Comparison of ENCODE assay signal across 9 cellular contexts in the genomic region with DNA sequence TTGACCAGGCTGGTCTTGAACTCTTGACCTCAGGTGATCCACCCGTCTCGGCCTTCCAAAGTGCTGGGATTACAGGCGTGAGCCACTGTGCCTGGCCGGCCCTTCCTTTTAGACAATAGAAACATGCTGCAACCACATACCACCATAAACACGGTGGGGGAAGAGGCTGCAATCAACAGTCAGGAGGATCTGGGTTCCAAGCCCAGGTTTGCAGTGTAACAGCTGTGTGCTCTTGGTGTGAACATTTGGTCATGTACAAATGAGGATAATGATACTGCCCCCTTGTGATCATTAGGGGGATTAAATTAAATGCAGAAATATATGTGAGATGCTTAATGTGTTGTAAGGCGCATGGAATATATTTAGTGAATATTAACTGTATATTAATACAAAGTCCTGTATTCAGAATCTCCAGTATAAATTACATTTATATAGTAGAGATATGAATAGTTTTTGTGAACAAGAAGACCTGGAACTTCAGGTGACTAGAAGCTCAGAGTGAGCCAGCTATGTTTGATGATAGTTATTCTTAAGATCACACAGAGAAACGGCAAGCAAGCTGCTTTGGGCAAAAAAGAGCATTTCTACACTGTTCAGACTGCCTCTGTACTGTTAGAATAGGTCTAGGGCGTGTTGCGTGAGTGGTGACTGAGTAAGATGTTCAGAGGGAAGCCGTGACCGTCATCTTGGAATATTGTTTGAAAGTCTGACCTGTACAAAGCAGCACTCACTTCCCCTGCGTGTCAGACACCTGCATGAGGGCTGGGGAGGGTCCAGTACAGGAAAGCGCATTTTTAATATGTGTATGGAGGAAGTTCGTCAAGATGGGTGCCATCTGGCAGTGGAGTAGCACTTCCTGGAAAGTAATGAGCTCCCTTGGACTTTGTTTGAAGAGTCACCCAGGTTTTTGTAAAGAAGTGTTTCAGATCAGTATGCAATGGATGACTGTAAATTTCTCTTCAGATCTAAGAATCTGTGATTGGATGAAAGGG.
DNase-seq lines count a peak whose midpoint lies in the region; ATAC-seq, FAIRE-seq and TF ChIP-seq lines count a peak whose summit lies in the region.
"Had no signal": no experiment of that assay in that cellular context is flagged by ENCODE, and none has a peak within 500 bp of the region (broad histone marks: within the 10 kb centered on the region; RNA-seq: fewer than 3 reads in every experiment).

No MANE protein-coding gene starts in this region.

- BruUV-seq in OCI-LY7 (replicated peaks; lab: Mats Ljungman, UMichigan), result no TSS peak

- peak; percentile 69 to 72 for TF ChIP-seq RAD21 in A549 (conservative IDR thresholded peaks at IDR 0.05 in 1 of 2, IDR thresholded peaks at IDR 0.05 in 1 of 2)

- H3K27ac ChIP-seq in A549 (peak overlapping the region; percentile 95 to 97), OCI-LY7 (ENCODE audit: low read depth, low read length, poor library complexity, severe bottlenecking) (no peak overlapping the region)
- H3K27ac ChIP-seq in naive thymus-derived CD4-positive, alpha-beta T cell (ENCODE audit: low read depth, low read length), result no peak overlapping the region

- DNase-seq in A549 (ENCODE audit: low read depth in 1 of 2, low spot score in 1 of 2), result peak in 1 of 2 experiments; percentile 84
- DNase-seq in EL, result peak; percentile 62
- DNase-seq in OCI-LY7 (ENCODE audit: low spot score), result peak; percentile 53
- peak; percentile 71 for DNase-seq in dermis blood vessel endothelial cell
- DNase-seq in naive thymus-derived CD4-positive, alpha-beta T cell, result peak in 6 of 9 donors; percentile 19 to 52 (median 38)
- no peak for DNase-seq in hepatic stellate cell (ENCODE audit: low spot score)
- DNase-seq in NCI-H510A (lab: John Stamatoyannopoulos, UW), result no peak

- intact Hi-C loops in OCI-LY7 (cut with micrococcal nuclease; ENCODE audit: unreplicated experiment), result loop anchor here (1.0 kb wide), 1 partner anchor 103 kb away; no protein-coding TSS in a partner anchor
- intact Hi-C loops in naive thymus-derived CD4-positive, alpha-beta T cell (cut with micrococcal nuclease), result loop anchor here (1.0 to 10.0 kb wide), 4 partner anchors 103 to 437 kb away; no protein-coding TSS in a partner anchor

- H3K4me1 ChIP-seq in A549, result peaks cover 96% of the 10 kb centered on the region
- H3K4me1 ChIP-seq in OCI-LY7 (ENCODE audit: insufficient read depth, low read length, poor library complexity, severe bottlenecking), result peaks cover 9% of the 10 kb centered on the region
- H3K4me1 ChIP-seq in naive thymus-derived CD4-positive, alpha-beta T cell (ENCODE audit: control insufficient read depth in 2 of 2, insufficient read depth in 2 of 2, low read length in 2 of 2), result peaks cover 0 to 8% of the 10 kb centered on the region in 2 donors

- TF ChIP-seq POLR2A in A549 (IDR thresholded peaks at IDR 0.05; ENCODE audit: low read length), result no peak

- H3K27me3 Mint-ChIP-seq in naive thymus-derived CD4-positive, alpha-beta T cell, result no peaks in the 10 kb centered on the region

- 78% methylated on average over 14 of the region's 14 CpGs for WGBS in A549 (ENCODE audit: missing lambda C conversion rate)

- H3K9me3 ChIP-seq in A549 (no peaks in the 10 kb centered on the region), OCI-LY7 (ENCODE audit: low read length) (no peaks in the 10 kb centered on the region)
- no peaks in the 10 kb centered on the region for H3K9me3 ChIP-seq in naive thymus-derived CD4-positive, alpha-beta T cell (ENCODE audit: control insufficient read depth in 2 of 3, low read length in 3 of 3)

- H4K20me1 ChIP-seq in OCI-LY7 (ENCODE audit: insufficient read depth, low read length), result no peaks in the 10 kb centered on the region; the same call in 1 of the 2 replicates

- peak overlapping the region in 1 of 10 donors; percentile 39 for H3K4me3 Mint-ChIP-seq in naive thymus-derived CD4-positive, alpha-beta T cell

- TF ChIP-seq CTCF in A549 (IDR thresholded peaks at IDR 0.05) (peak; percentile 57), OCI-LY7 (conservative IDR thresholded peaks at IDR 0.05; ENCODE audit: low read length) (peak; percentile 83)

- H3K4me1 Mint-ChIP-seq in naive thymus-derived CD4-positive, alpha-beta T cell, result peaks cover 6 to 73% (median 54%) of the 10 kb centered on the region in 7 donors

- peak; percentile 88 for FAIRE-seq in A549 (lab: Jason Lieb, UNC)
- FAIRE-seq: endometrium had no signal

- no peak for TF ChIP-seq EP300 in A549 (IDR thresholded peaks at IDR 0.05)

- H2AFZ ChIP-seq in OCI-LY7 (ENCODE audit: low read length), result no peak overlapping the region; the same call in 1 of the 2 replicates

- H3K4me2 ChIP-seq in A549 (no peak overlapping the region; the same call in 2 of the 3 replicates), OCI-LY7 (ENCODE audit: low read length) (peak overlapping the region; percentile 43)

- H3K27me3 ChIP-seq in naive thymus-derived CD4-positive, alpha-beta T cell (ENCODE audit: control insufficient read depth in 2 of 2, insufficient read depth in 2 of 2, low read length in 2 of 2), result no peaks in the 10 kb centered on the region

- H3K4me3 ChIP-seq in A549 (no peak overlapping the region), OCI-LY7 (ENCODE audit: low read depth, low read length, poor library complexity, severe bottlenecking) (no peak overlapping the region)
- no peak overlapping the region for H3K4me3 ChIP-seq in naive thymus-derived CD4-positive, alpha-beta T cell (ENCODE audit: low read length)

- H3K9me3 Mint-ChIP-seq in naive thymus-derived CD4-positive, alpha-beta T cell, result no peaks in the 10 kb centered on the region

- POLR2A ChIA-PET in A549 (lab: Yijun Ruan, JAX) (interaction anchor here (1.0 to 2.3 kb wide), 3 partner anchors 8 to 25 kb away, joined by 3 to 6 read pairs (median 3); no protein-coding TSS in a partner anchor), OCI-LY7 (lab: Charles Lee) (interaction anchor here (0.5 to 1.4 kb wide), 4 partner anchors 32 to 185 kb away, joined by 3 to 4 read pairs (median 3); no protein-coding TSS in a partner anchor)
- POLR2A ChIA-PET in naive thymus-derived CD4-positive, alpha-beta T cell (lab: Charles Lee), result interaction anchor here (0.6 to 1.9 kb wide), 2 partner anchors 11 to 372 kb away, joined by 3 to 4 read pairs; no protein-coding TSS in a partner anchor

- no peaks in the 10 kb centered on the region for H3K79me2 ChIP-seq in OCI-LY7 (ENCODE audit: insufficient read depth, low read depth, low read length)

- H3K27ac Mint-ChIP-seq in naive thymus-derived CD4-positive, alpha-beta T cell, result peak overlapping the region in 3 of 9 donors; percentile 19 to 74 (median 65)

- peak; percentile 33 to 51; a peak in 3 of 6 replicates for ATAC-seq in A549
- ATAC-seq in HG03139 (IDR thresholded peaks at IDR 0.05; ENCODE audit: unreplicated experiment), result peak; percentile 56
- ATAC-seq in naive thymus-derived CD4-positive, alpha-beta T cell, result peak; percentile 72

- CTCF ChIA-PET in A549 (lab: Yijun Ruan, JAX), result interaction anchor here (0.6 to 7.5 kb wide), 22 partner anchors 8 to 363 kb away, joined by 3 to 83 read pairs (median 6); no protein-coding TSS in a partner anchor
- CTCF ChIA-PET in OCI-LY7 (lab: Charles Lee; ENCODE audit: unreplicated experiment), result interaction anchor here (1.6 to 2.0 kb wide), 2 partner anchors 26 to 103 kb away, joined by 4 to 5 read pairs; no protein-coding TSS in a partner anchor
- CTCF ChIA-PET in naive thymus-derived CD4-positive, alpha-beta T cell (lab: Charles Lee), result interaction anchor here (0.7 to 3.4 kb wide), 8 partner anchors 11 to 430 kb away, joined by 3 to 12 read pairs (median 4); no protein-coding TSS in a partner anchor

- no peaks in the 10 kb centered on the region for H3K9me2 ChIP-seq in OCI-LY7 (ENCODE audit: insufficient read depth, low read length)

- H3K36me3 ChIP-seq in OCI-LY7 (ENCODE audit: insufficient read depth, low read length), result no peaks in the 10 kb centered on the region
- H3K36me3 ChIP-seq in naive thymus-derived CD4-positive, alpha-beta T cell (ENCODE audit: control insufficient read depth in 2 of 3, insufficient read depth in 3 of 3, low read length in 3 of 3), result no peaks in the 10 kb centered on the region

- H3K36me3 Mint-ChIP-seq in naive thymus-derived CD4-positive, alpha-beta T cell, result no peaks in the 10 kb centered on the region

TF ChIP-seq in A549, 52 proteins besides CTCF, POLR2A, EP300 and RAD21:
- TF ChIP-seq RFX5 (IDR thresholded peaks at IDR 0.05) (no peak), EHF (CRISPR knock-in tag; IDR thresholded peaks at IDR 0.05) (peak; percentile 73; the same call in 1 of the 2 replicates), SMC3 (IDR thresholded peaks at IDR 0.05) (peak; percentile 61; the same call in 2 of the 3 replicates), CEBPB (IDR thresholded peaks at IDR 0.05) (peak in 1 of 2 experiments; percentile 11; a peak in 1 of 4 replicates), HOXB5 (CRISPR knock-in tag; IDR thresholded peaks at IDR 0.05) (peak; percentile 13; the same call in 1 of the 2 replicates), HOXB13 (CRISPR knock-in tag; IDR thresholded peaks at IDR 0.05; ENCODE audit: low read depth) (peak; percentile 76; the same call in 1 of the 2 replicates)
- TF ChIP-seq, protein P1, sequence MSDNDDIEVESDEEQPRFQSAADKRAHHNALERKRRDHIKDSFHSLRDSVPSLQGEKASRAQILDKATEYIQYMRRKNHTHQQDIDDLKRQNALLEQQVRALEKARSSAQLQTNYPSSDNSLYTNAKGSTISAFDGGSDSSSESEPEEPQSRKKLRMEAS (IDR thresholded peaks at IDR 0.05), result 0 out of 2 replicates have a peak, but pooled peaks have one; percentile 44
- TF ChIP-seq, protein P2, sequence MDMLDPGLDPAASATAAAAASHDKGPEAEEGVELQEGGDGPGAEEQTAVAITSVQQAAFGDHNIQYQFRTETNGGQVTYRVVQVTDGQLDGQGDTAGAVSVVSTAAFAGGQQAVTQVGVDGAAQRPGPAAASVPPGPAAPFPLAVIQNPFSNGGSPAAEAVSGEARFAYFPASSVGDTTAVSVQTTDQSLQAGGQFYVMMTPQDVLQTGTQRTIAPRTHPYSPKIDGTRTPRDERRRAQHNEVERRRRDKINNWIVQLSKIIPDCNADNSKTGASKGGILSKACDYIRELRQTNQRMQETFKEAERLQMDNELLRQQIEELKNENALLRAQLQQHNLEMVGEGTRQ (IDR thresholded peaks at IDR 0.05), result no peak
TF ChIP-seq in A549: peak in this region for 6.

Comparison
In these comparisons a context has a peak if more than half of its experiments do, and no peak if none do; other contexts are left out.
1. DNase-seq: peak in EL (single experiment), OCI-LY7 (single experiment), dermis blood vessel endothelial cell (single experiment) and naive thymus-derived CD4-positive, alpha-beta T cell (6 of 9); none in hepatic stellate cell (single experiment) and NCI-H510A (single experiment).
2. H3K27ac ChIP-seq: peak in A549 (2 of 2); none in OCI-LY7 (single experiment) and naive thymus-derived CD4-positive, alpha-beta T cell (single experiment).
3. Peak in every context shown above with its lines, with median percentiles within 50 percentile points of each other: ATAC-seq.